In genomic region chr2:151269798-151270568, GRCh38 we compare ENCODE assay signal across 1 cellular context.
TF ChIP-seq lines count a peak whose summit lies in the region.

No MANE protein-coding gene starts in this region.

TF ChIP-seq in HepG2, 621 proteins besides CTCF, POLR2A, EP300 and RAD21:
- TF ChIP-seq NFE2L2 (IDR thresholded peaks at IDR 0.05; ENCODE audit: low read length) (peak; percentile 14; the same call in 1 of the 2 replicates), ZNF773 (CRISPR knock-in tag; IDR thresholded peaks at IDR 0.05; ENCODE audit: borderline replicate concordance) (no peak), CREB3 (CRISPR knock-in tag; IDR thresholded peaks at IDR 0.05) (no peak)
